In the genomic region with DNA sequence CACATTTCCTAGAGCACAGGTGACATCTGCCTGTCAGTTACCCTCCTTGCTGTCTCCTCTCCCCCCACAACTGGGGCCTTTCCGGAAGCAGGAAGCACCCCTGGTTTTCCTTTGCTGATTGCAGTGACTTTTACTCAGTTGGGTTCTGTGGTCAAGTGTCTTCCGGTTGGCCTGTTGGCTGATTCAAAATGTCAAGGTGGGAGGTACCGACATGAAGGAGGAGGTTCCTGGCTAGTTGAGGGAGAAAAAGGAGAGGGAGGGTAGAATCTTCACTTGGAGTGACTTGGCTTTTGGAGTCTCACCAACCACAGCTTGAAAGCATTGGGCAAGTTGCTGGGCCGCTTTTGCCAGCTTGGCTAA, we compare ENCODE assay signal across 17 cellular contexts. TPM values are rescaled to one million over a fixed set of nuclear protein-coding genes. Genes with fewer than 3 reads are reported as not detected.
DNase-seq lines count a peak whose midpoint lies in the region; ATAC-seq and TF ChIP-seq lines count a peak whose summit lies in the region.
"Had no signal": no experiment of that assay in that cellular context is flagged by ENCODE, and none has a peak within 500 bp of the region (broad histone marks: within the 10 kb centered on the region; RNA-seq: fewer than 3 reads in every experiment).

No MANE protein-coding gene starts in this region.

- H3K4me1 ChIP-seq in BLaER1 (peaks cover 52% of the 10 kb centered on the region), MM.1S (ENCODE audit: low read length) (peaks cover 30% of the 10 kb centered on the region)

- peak overlapping the region; percentile 2 for H3K4me3 Mint-ChIP-seq in activated naive CD8-positive, alpha-beta T cell treated with anti-CD3 and anti-CD28 coated beads for 36 hours

- peak overlapping the region; percentile 65 for H3K27ac Mint-ChIP-seq in activated naive CD8-positive, alpha-beta T cell treated with anti-CD3 and anti-CD28 coated beads for 36 hours
- H3K27ac Mint-ChIP-seq: progenitor cell of endocrine pancreas had no signal

- H2AFZ ChIP-seq in MM.1S (ENCODE audit: low read length), result peak overlapping the region; percentile 43

- ATAC-seq in HG02973 (IDR thresholded peaks at IDR 0.05; ENCODE audit: unreplicated experiment) (no peak), GM19455 (IDR thresholded peaks at IDR 0.05; ENCODE audit: unreplicated experiment) (no peak)
- ATAC-seq: foreskin keratinocyte, left ventricle myocardium superior, Right ventricle myocardium inferior had no signal

- H3K79me2 ChIP-seq in MM.1S (ENCODE audit: low read length), result no peaks in the 10 kb centered on the region

- H3K27me3 ChIP-seq in BLaER1 (no peaks in the 10 kb centered on the region), MM.1S (replicated peaks; ENCODE audit: insufficient read depth, low read length) (no peaks in the 10 kb centered on the region)
- H3K27me3 ChIP-seq: ascending aorta, foreskin keratinocyte had no signal

- H3K4me3 ChIP-seq in BLaER1 (0 out of 2 replicates have a peak overlapping the region, but pooled peaks have one; percentile 13), MM.1S (ENCODE audit: low read length) (no peak overlapping the region)
- H3K4me3 ChIP-seq: ascending aorta, smooth muscle cell had no signal

- peaks cover 2% of the 10 kb centered on the region for H3K36me3 Mint-ChIP-seq in activated naive CD8-positive, alpha-beta T cell treated with anti-CD3 and anti-CD28 coated beads for 36 hours

- no peak for TF ChIP-seq CTCF in MM.1S (IDR thresholded peaks at IDR 0.05; ENCODE audit: low read length)

- H3K9me3 Mint-ChIP-seq in activated naive CD8-positive, alpha-beta T cell treated with anti-CD3 and anti-CD28 coated beads for 36 hours, result no peaks in the 10 kb centered on the region

- H3K4me2 ChIP-seq in BLaER1, result peak overlapping the region; percentile 87
- peak overlapping the region; percentile 44 for H3K4me2 ChIP-seq in MM.1S (ENCODE audit: low read depth, low read length)
- H3K4me2 ChIP-seq: smooth muscle cell had no signal

- H3K9me2 ChIP-seq in MM.1S (replicated peaks; ENCODE audit: insufficient read depth, low read length), result no peaks in the 10 kb centered on the region

- H3K9ac ChIP-seq in BLaER1 (no peak overlapping the region), MM.1S (ENCODE audit: low read length) (no peak overlapping the region)

- H4K20me1 ChIP-seq in BLaER1 (no peaks in the 10 kb centered on the region), MM.1S (ENCODE audit: insufficient read depth, low read length) (no peaks in the 10 kb centered on the region)

- DNase-seq in CMK (ENCODE audit: low read depth) (peak; percentile 94), MM.1S (peak; percentile 61), epidermal melanocyte (ENCODE audit: insufficient read length, low spot score) (no peak), GM19240 (ENCODE audit: insufficient read length, low spot score) (no peak)
- peak; percentile 32 for DNase-seq in activated naive CD8-positive, alpha-beta T cell treated with anti-CD3 and anti-CD28 coated beads for 36 hours
- DNase-seq: activated CD4-positive, CD25-positive, alpha-beta regulatory T cell treated with anti-CD3 and anti-CD28 coated beads, Interleukin-2, amount 50 U/mL, for 72 hours; foreskin keratinocyte; left ventricle myocardium superior; NCI-H1105 treated with DMSO at 0.1 percent for 48 hours; trophoblast cell had no signal

- H3K27ac ChIP-seq in BLaER1 (no peak overlapping the region), MM.1S (ENCODE audit: low read length) (no peak overlapping the region)
- H3K27ac ChIP-seq: ascending aorta, foreskin keratinocyte had no signal

- H3K36me3 ChIP-seq in BLaER1 (no peaks in the 10 kb centered on the region), MM.1S (replicated peaks; ENCODE audit: insufficient read depth, low read length) (no peaks in the 10 kb centered on the region)
- H3K36me3 ChIP-seq: ascending aorta had no signal

- peaks cover 10% of the 10 kb centered on the region for H3K4me1 Mint-ChIP-seq in activated naive CD8-positive, alpha-beta T cell treated with anti-CD3 and anti-CD28 coated beads for 36 hours

- H3K27me3 Mint-ChIP-seq in activated naive CD8-positive, alpha-beta T cell treated with anti-CD3 and anti-CD28 coated beads for 36 hours, result peaks cover 11% of the 10 kb centered on the region

- no peaks in the 10 kb centered on the region for H3F3A ChIP-seq in MM.1S (ENCODE audit: insufficient read depth, low read length)

- H3K9me3 ChIP-seq in BLaER1, result peaks cover 6% of the 10 kb centered on the region; the same call in 1 of the 2 replicates
- no peaks in the 10 kb centered on the region for H3K9me3 ChIP-seq in MM.1S (replicated peaks; ENCODE audit: insufficient read depth, low read length)
- H3K9me3 ChIP-seq: ascending aorta had no signal

RNA-seq across cellular contexts. Expression of a gene that starts 9.3 kb away (rescaled TPM):
- total RNA-seq in activated naive CD8-positive, alpha-beta T cell treated with anti-CD3 and anti-CD28 coated beads for 36 hours, result not detected

RNA-seq across cellular contexts. Expression of a gene that starts 10.7 kb away (rescaled TPM):
- total RNA-seq in activated naive CD8-positive, alpha-beta T cell treated with anti-CD3 and anti-CD28 coated beads for 36 hours, result not detected
- total RNA-seq: foreskin keratinocyte, smooth muscle cell had no signal

Comparison
In these comparisons a context has a peak if more than half of its experiments do, and no peak if none do; other contexts are left out.
1. DNase-seq: peak in CMK (single experiment), MM.1S (single experiment) and activated naive CD8-positive, alpha-beta T cell treated with anti-CD3 and anti-CD28 coated beads for 36 hours (single experiment); none in epidermal melanocyte (single experiment) and GM19240 (single experiment).